Comparison of ENCODE assay signal across 8 cellular contexts in genomic region chr2:27427863-27428212, GRCh38. TPM values are rescaled to one million over a fixed set of nuclear protein-coding genes. Genes with fewer than 3 reads are reported as not detected.
DNase-seq lines count a peak whose midpoint lies in the region; ATAC-seq and TF ChIP-seq lines count a peak whose summit lies in the region.

No MANE protein-coding gene starts in this region.

- H3K27me3 ChIP-seq in layer of hippocampus (ENCODE audit: control insufficient read depth, insufficient read depth, low read length) (no peaks in the 10 kb centered on the region), thoracic aorta (replicated peaks; ENCODE audit: insufficient read depth) (no peaks in the 10 kb centered on the region)

- H3K36me3 Mint-ChIP-seq in activated CD4-positive, alpha-beta T cell treated with anti-CD3 and anti-CD28 coated beads for 36 hours (ENCODE audit: low read depth): peaks cover 9% of the 10 kb centered on the region
- no peaks in the 10 kb centered on the region for H3K36me3 Mint-ChIP-seq in activated naive CD8-positive, alpha-beta T cell

- peaks cover 32% of the 10 kb centered on the region for H3K4me1 Mint-ChIP-seq in activated CD4-positive, alpha-beta T cell treated with anti-CD3 and anti-CD28 coated beads for 36 hours
- H3K4me1 Mint-ChIP-seq in activated naive CD8-positive, alpha-beta T cell (ENCODE audit: low read depth): peaks cover 35% of the 10 kb centered on the region

- ATAC-seq in activated CD4-positive, alpha-beta T cell treated with anti-CD3 and anti-CD28 coated beads for 36 hours: no peak
- ATAC-seq in thoracic aorta (ENCODE audit: insufficient number of reproducible peaks, low FRiP score, low read depth) (no peak), GM21619 (IDR thresholded peaks at IDR 0.05; ENCODE audit: unreplicated experiment) (no peak)

- H3K36me3 ChIP-seq in thoracic aorta: no peaks in the 10 kb centered on the region

- TF ChIP-seq CTCF in thoracic aorta (IDR thresholded peaks at IDR 0.05): no peak

- intact Hi-C loops in activated CD4-positive, alpha-beta T cell treated with anti-CD3 and anti-CD28 coated beads for 36 hours (cut with DNase I, micrococcal nuclease): loop anchor here (1.0 to 2.0 kb wide), 16 partner anchors 19 to 1323 kb away; partner anchors contain the start of genes EIF2B4 (in 2 of the 2), GTF3C2 (in 2 of the 2), PPM1G (in 2 of the 2) and SNX17 (in 2 of the 2)

- H3K27ac Mint-ChIP-seq in activated CD4-positive, alpha-beta T cell treated with anti-CD3 and anti-CD28 coated beads for 36 hours: peak overlapping the region; percentile 97
- H3K27ac Mint-ChIP-seq in activated naive CD8-positive, alpha-beta T cell: peak overlapping the region; percentile 97

- CTCF ChIA-PET in activated CD4-positive, alpha-beta T cell treated with anti-CD3 and anti-CD28 coated beads for 36 hours (lab: Charles Lee): interaction anchor here (1.0 to 6.0 kb wide), 6 partner anchors 13 to 256 kb away, joined by 3 to 31 read pairs (median 6); partner anchors contain the start of genes PPM1G and ZNF513

- no peaks in the 10 kb centered on the region for H3K9me3 ChIP-seq in thoracic aorta

- DNase-seq in activated CD4-positive, alpha-beta T cell treated with anti-CD3 and anti-CD28 coated beads for 36 hours: no peak
- DNase-seq in activated CD4-positive, alpha-beta T cell treated with anti-CD3 and anti-CD28 coated beads, Interleukin-2, amount 50 U/mL, for 1 hour: no peak
- no peak for DNase-seq in thoracic aorta (ENCODE audit: low spot score)
- no peak for DNase-seq in DMS114 treated with DMSO at 0.1 percent for 48 hours (lab: John Stamatoyannopoulos, UW; ENCODE audit: unreplicated experiment)
- no peak for DNase-seq in globus pallidus (ENCODE audit: low spot score)

- no peaks in the 10 kb centered on the region for H3K27me3 Mint-ChIP-seq in activated CD4-positive, alpha-beta T cell treated with anti-CD3 and anti-CD28 coated beads for 36 hours
- H3K27me3 Mint-ChIP-seq in activated naive CD8-positive, alpha-beta T cell: no peaks in the 10 kb centered on the region

- peak overlapping the region; percentile 94 for H3K27ac ChIP-seq in layer of hippocampus (ENCODE audit: low read depth, low read length)
- H3K27ac ChIP-seq in thoracic aorta: peak overlapping the region; percentile 96

- H3K4me1 ChIP-seq in thoracic aorta (ENCODE audit: control insufficient read depth in 1 of 2, low read depth in 2 of 2): peaks cover 22 to 39% of the 10 kb centered on the region in 2 donors

- POLR2A ChIA-PET in activated CD4-positive, alpha-beta T cell treated with anti-CD3 and anti-CD28 coated beads for 36 hours (lab: Charles Lee): interaction anchor here (0.5 to 2.8 kb wide), 2 partner anchors 18 to 55 kb away, joined by 5 to 15 read pairs; partner anchors contain the start of gene PPM1G

- H3K9me3 Mint-ChIP-seq in activated CD4-positive, alpha-beta T cell treated with anti-CD3 and anti-CD28 coated beads for 36 hours (ENCODE audit: low read depth): no peaks in the 10 kb centered on the region
- H3K9me3 Mint-ChIP-seq in activated naive CD8-positive, alpha-beta T cell (ENCODE audit: low read depth): no peaks in the 10 kb centered on the region

- peak overlapping the region; percentile 95 for H3K4me3 Mint-ChIP-seq in activated CD4-positive, alpha-beta T cell treated with anti-CD3 and anti-CD28 coated beads for 36 hours
- H3K4me3 Mint-ChIP-seq in activated naive CD8-positive, alpha-beta T cell: peak overlapping the region; percentile 95

- H3K4me3 ChIP-seq in thoracic aorta: peak overlapping the region; percentile 95

RNA-seq across cellular contexts. Expression of gene NRBP1, which starts 0.6 kb away (rescaled TPM):
- 10 to 100 TPM; 74.3 to 74.4 TPM for total RNA-seq in activated CD4-positive, alpha-beta T cell treated with anti-CD3 and anti-CD28 coated beads for 36 hours
- 10 to 100 TPM; 61.5 to 77.7 TPM for total RNA-seq in thoracic aorta

RNA-seq across cellular contexts. Expression of gene KRTCAP3, which starts 14.3 kb away (rescaled TPM):
- total RNA-seq in activated CD4-positive, alpha-beta T cell treated with anti-CD3 and anti-CD28 coated beads for 36 hours: 1 to 10 TPM; 4.7 to 5.9 TPM
- under 1 TPM in 1 of 2 donors, not detected in 1; 0.68 TPM for total RNA-seq in thoracic aorta

RNA-seq across cellular contexts. Expression of gene PPM1G, which starts 18.4 kb away (rescaled TPM):
- 100 to 1,000 TPM; 115 to 121 TPM for total RNA-seq in activated CD4-positive, alpha-beta T cell treated with anti-CD3 and anti-CD28 coated beads for 36 hours
- total RNA-seq in thoracic aorta: 10 to 100 TPM; 50.2 to 50.4 TPM

RNA-seq across cellular contexts. Expression of gene ZNF513, which starts 47.3 kb away (rescaled TPM):
- 10 to 100 TPM in 1 of 2 experiments, 1 to 10 TPM in 1; 7.7 to 10.5 TPM for total RNA-seq in activated CD4-positive, alpha-beta T cell treated with anti-CD3 and anti-CD28 coated beads for 36 hours
- 10 to 100 TPM; 10.7 to 10.9 TPM for total RNA-seq in thoracic aorta

RNA-seq across cellular contexts. Expression of gene SNX17, which starts 57.4 kb away (rescaled TPM):
- total RNA-seq in activated CD4-positive, alpha-beta T cell treated with anti-CD3 and anti-CD28 coated beads for 36 hours: 10 to 100 TPM; 63.9 to 82.1 TPM
- 100 to 1,000 TPM in 1 of 2 donors, 10 to 100 TPM in 1; 84.4 to 133 TPM for total RNA-seq in thoracic aorta
